ENCODE assay signal across 8 cellular contexts in genomic region chr12:42129595-42130204, GRCh38. TPM values are rescaled to one million over a fixed set of nuclear protein-coding genes. Genes with fewer than 3 reads are reported as not detected.
A peak's percentile ranks its signal among the peaks of the same experiment; 100 is the strongest.
DNase-seq lines count a peak whose midpoint lies in the region; FAIRE-seq and TF ChIP-seq lines count a peak whose summit lies in the region.

No MANE protein-coding gene starts in this region.

- H3K9me3 ChIP-seq in BE2C (no peaks in the 10 kb centered on the region), GM23248 (ENCODE audit: low read depth) (no peaks in the 10 kb centered on the region), kidney (ENCODE audit: control insufficient read depth in 1 of 2, low read length in 2 of 2) (no peaks in the 10 kb centered on the region), transverse colon (no peaks in the 10 kb centered on the region)

- peak overlapping the region; percentile 90 for H3K4me2 ChIP-seq in GM23248 (ENCODE audit: unreplicated experiment)

- H3K36me3 ChIP-seq in BE2C (no peaks in the 10 kb centered on the region), GM23248 (ENCODE audit: low read depth) (no peaks in the 10 kb centered on the region), kidney (ENCODE audit: control insufficient read depth in 1 of 2, insufficient read depth in 2 of 2, low read length in 2 of 2) (no peaks in the 10 kb centered on the region), transverse colon (no peaks in the 10 kb centered on the region)

- CTCF ChIA-PET in activated CD4-positive, alpha-beta memory T cell treated with anti-CD3 and anti-CD28 coated beads, Interleukin-2, amount 10 ng/mL, durations not matched to agents 7 days and 5 days (lab: Charles Lee), result no interaction called here

- peaks cover 7% of the 10 kb centered on the region for H3K4me1 Mint-ChIP-seq in activated CD4-positive, alpha-beta memory T cell treated with anti-CD3 and anti-CD28 coated beads, Interleukin-2, amount 10 ng/mL, durations not matched to agents 7 days and 5 days

- no peak for TF ChIP-seq POLR2A in transverse colon (IDR thresholded peaks at IDR 0.05)

- H3K27me3 ChIP-seq in BE2C (no peaks in the 10 kb centered on the region), GM23248 (replicated peaks; ENCODE audit: insufficient read depth) (no peaks in the 10 kb centered on the region), transverse colon (no peaks in the 10 kb centered on the region)

- FAIRE-seq in kidney (lab: Jason Lieb, UNC), result peak; percentile 98

- H3K4me3 Mint-ChIP-seq in activated CD4-positive, alpha-beta memory T cell treated with anti-CD3 and anti-CD28 coated beads, Interleukin-2, amount 10 ng/mL, durations not matched to agents 7 days and 5 days, result no peak overlapping the region

- peaks cover 7% of the 10 kb centered on the region; the same call in 1 of the 2 replicates for H4K20me1 ChIP-seq in GM23248 (ENCODE audit: insufficient read depth)

- H3F3A ChIP-seq in GM23248 (ENCODE audit: insufficient read depth), result peaks cover 19% of the 10 kb centered on the region

- H2AFZ ChIP-seq in GM23248, result no peak overlapping the region

- peaks cover 94% of the 10 kb centered on the region for H3K79me2 ChIP-seq in GM23248 (ENCODE audit: insufficient read depth)

- H3K9me3 Mint-ChIP-seq in activated CD4-positive, alpha-beta memory T cell treated with anti-CD3 and anti-CD28 coated beads, Interleukin-2, amount 10 ng/mL, durations not matched to agents 7 days and 5 days, result no peaks in the 10 kb centered on the region

- no peaks in the 10 kb centered on the region for H3K36me3 Mint-ChIP-seq in activated CD4-positive, alpha-beta memory T cell treated with anti-CD3 and anti-CD28 coated beads, Interleukin-2, amount 10 ng/mL, durations not matched to agents 7 days and 5 days (ENCODE audit: low read depth)

- POLR2A ChIA-PET in activated CD4-positive, alpha-beta memory T cell treated with anti-CD3 and anti-CD28 coated beads, Interleukin-2, amount 10 ng/mL, durations not matched to agents 7 days and 5 days (lab: Charles Lee), result no interaction called here

- peak overlapping the region; percentile 89 for H3K27ac ChIP-seq in GM23248
- H3K27ac ChIP-seq in kidney (ENCODE audit: low read depth in 2 of 2, low read length in 2 of 2), result no peak overlapping the region
- no peak overlapping the region for H3K27ac ChIP-seq in transverse colon

- intact Hi-C loops in kidney (cut with DNase I) (no loop called here), transverse colon (cut with DNase I; ENCODE audit: low total_unique reads) (loop anchor here (5.0 kb wide), 1 partner anchor 203 kb away; no protein-coding TSS in a partner anchor)

- peaks cover 12% of the 10 kb centered on the region for H3K4me1 ChIP-seq in BE2C
- H3K4me1 ChIP-seq in GM23248 (ENCODE audit: insufficient read depth), result peaks cover 22% of the 10 kb centered on the region
- peaks cover 4 to 13% of the 10 kb centered on the region in 2 donors for H3K4me1 ChIP-seq in kidney (ENCODE audit: control insufficient read depth in 1 of 2, insufficient read depth in 1 of 2, low read depth in 1 of 2, low read length in 2 of 2)
- peaks cover 0 to 17% (median 0%) of the 10 kb centered on the region in 4 donors for H3K4me1 ChIP-seq in transverse colon

- no peak overlapping the region for H3K27ac Mint-ChIP-seq in activated CD4-positive, alpha-beta memory T cell treated with anti-CD3 and anti-CD28 coated beads, Interleukin-2, amount 10 ng/mL, durations not matched to agents 7 days and 5 days

- H3K27me3 Mint-ChIP-seq in activated CD4-positive, alpha-beta memory T cell treated with anti-CD3 and anti-CD28 coated beads, Interleukin-2, amount 10 ng/mL, durations not matched to agents 7 days and 5 days, result no peaks in the 10 kb centered on the region

- in situ Hi-C loops in GM23248 (cut with MboI), result loop anchor here (5.0 to 25.0 kb wide), 3 partner anchors 198 to 1158 kb away; partner anchors contain the start of genes PPHLN1 and ZCRB1
- in situ Hi-C loops in T47D (cut with HindIII; ENCODE audit: low pct_unique_long_range_greater_than_20kb, low sequenced_read_pairs), result no loop called here
- in situ Hi-C loops in transverse colon (cut with MboI; ENCODE audit: low pct_ligation_motif_present in 1 of 4, low pct_unique_long_range_greater_than_20kb in 1 of 4, low sequenced_read_pairs in 3 of 4), result loop anchor here in 3 of 4 donors (10.0 to 25.0 kb wide), 3 partner anchors 108 to 1208 kb away; partner anchors contain the start of gene YAF2 (in 1 of the 3)

- no peaks in the 10 kb centered on the region for H3K9me2 ChIP-seq in GM23248 (ENCODE audit: insufficient read depth)

- TF ChIP-seq CTCF in BE2C (IDR thresholded peaks at IDR 0.05; ENCODE audit: low read depth, low read length) (peak; percentile 91), kidney (IDR thresholded peaks at IDR 0.05; ENCODE audit: borderline replicate concordance, extremely low read depth, insufficient read depth) (peak; percentile 83), transverse colon (IDR thresholded peaks at IDR 0.05) (peak; percentile 69 to 78 (median 76))

- peak; percentile 40 for DNase-seq in BE2C
- DNase-seq in GM23248, result peak; percentile 83
- peak; percentile 27 to 68 for DNase-seq in NCI-H526 (lab: John Stamatoyannopoulos, UW)
- peak; percentile 38 to 84 for DNase-seq in T47D (ENCODE audit: low read depth in 1 of 2, low spot score in 1 of 2)
- DNase-seq in kidney, result no peak
- peak; percentile 13 for DNase-seq in transverse colon
- no peak for DNase-seq in activated CD4-positive, alpha-beta memory T cell treated with anti-CD3 and anti-CD28 coated beads, Interleukin-2, amount 10 ng/mL, durations not matched to agents 7 days and 5 days
- DNase-seq in activated CD4-positive, alpha-beta T cell treated with anti-CD3 and anti-CD28 coated beads, Interleukin-2, amount 50 U/mL, for 1 hour, result no peak

- peak overlapping the region; percentile 78 for H3K9ac ChIP-seq in GM23248
- no peak overlapping the region for H3K9ac ChIP-seq in kidney (ENCODE audit: low read length in 2 of 2)

- WGBS in GM23248 (ENCODE audit: low coverage in 1 of 2, low lambda C conversion rate in 2 of 2, missing lambda C conversion rate in 2 of 2), 2 experiments, result 36 to 43% methylated on average over 4 of the region's 4 CpGs
- WGBS in transverse colon (ENCODE audit: low coverage in 1 of 2), 2 donors, result 49 to 56% methylated on average over 3 to 4 of the region's 4 CpGs

- no peak for TF ChIP-seq EP300 in transverse colon (IDR thresholded peaks at IDR 0.05; ENCODE audit: low read depth)

- H3K4me3 ChIP-seq in BE2C (ENCODE audit: low read depth, low read length), result no peak overlapping the region
- H3K4me3 ChIP-seq in GM23248, result peak overlapping the region; percentile 71; the same call in 1 of the 2 replicates
- no peak overlapping the region for H3K4me3 ChIP-seq in kidney (ENCODE audit: low read length in 2 of 2)
- H3K4me3 ChIP-seq in transverse colon, result no peak overlapping the region

RNA-seq across cellular contexts. Expression of gene GXYLT1, which starts 15.0 kb away (rescaled TPM):
- 1.4 TPM for polyA plus RNA-seq in BE2C (2012; ENCODE audit: insufficient read depth, insufficient read length, low read depth)
- 14.6 and 16.6 TPM in 2 replicates for total RNA-seq in GM23248 (2014; rRNA removed; shearing (Covaris generic))
- polyA plus RNA-seq in GM23248 (2016; fragmentation: Nextera tagmentation; extraction: Ambion mirVana) (13.7 and 14.8 TPM in 2 replicates), kidney (ENCODE audit: insufficient read depth, low read depth, low replicate concordance) (3.2 TPM)
- total RNA-seq in kidney (13.4 TPM), transverse colon (10 to 100 TPM in 2 of 4 donors, 1 to 10 TPM in 2; 3.6 to 17.5 (median 8.7) TPM)
- total RNA-seq in activated CD4-positive, alpha-beta memory T cell treated with anti-CD3 and anti-CD28 coated beads, Interleukin-2, amount 10 ng/mL, durations not matched to agents 7 days and 5 days, result 1 to 10 TPM; 7.8 to 9.7 TPM

Comparison
In these comparisons a context has a peak if more than half of its experiments do, and no peak if none do; other contexts are left out.
1. DNase-seq: peak in BE2C (single experiment), GM23248 (single experiment), NCI-H526 (2 of 2), T47D (2 of 2) and transverse colon (single experiment); none in kidney (single experiment), activated CD4-positive, alpha-beta memory T cell treated with anti-CD3 and anti-CD28 coated beads, Interleukin-2, amount 10 ng/mL, durations not matched to agents 7 days and 5 days (single experiment) and activated CD4-positive, alpha-beta T cell treated with anti-CD3 and anti-CD28 coated beads, Interleukin-2, amount 50 U/mL, for 1 hour (single experiment).
2. Peak in every context shown above with its lines, with median percentiles within 50 percentile points of each other: CTCF ChIP-seq.